Comparison of ENCODE assay signal across 8 cellular contexts in the genomic region with DNA sequence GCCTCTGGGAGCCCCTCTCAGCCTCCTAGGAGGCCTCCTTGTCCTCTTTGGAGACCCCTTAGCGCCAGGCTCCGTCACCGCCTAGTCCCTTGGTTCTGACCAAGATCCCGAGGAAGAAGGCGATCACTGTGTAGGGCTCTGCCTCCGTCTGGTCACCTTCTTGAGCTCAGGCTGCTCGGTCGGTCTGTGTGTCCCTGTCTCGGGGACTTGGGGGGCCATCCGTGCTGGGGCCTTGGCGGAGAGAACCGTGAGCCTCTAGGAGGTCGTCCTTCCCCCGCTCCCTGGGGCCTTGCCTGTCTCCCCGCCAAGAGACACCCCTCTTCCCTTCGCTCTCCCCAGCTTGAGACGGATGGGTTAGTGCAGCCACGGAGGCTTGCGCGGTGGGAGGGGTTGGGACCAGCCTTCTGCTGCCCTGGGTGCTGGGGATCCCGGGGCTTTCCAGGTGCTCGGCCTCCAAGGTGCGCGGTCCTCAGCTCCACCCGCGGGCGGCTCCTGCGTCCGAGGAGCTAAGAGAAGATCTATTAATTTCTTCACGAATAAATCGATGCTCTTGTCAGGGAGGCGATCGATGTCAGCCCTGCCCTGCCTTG. TPM values are rescaled to one million over a fixed set of nuclear protein-coding genes. Genes with fewer than 3 reads are reported as not detected.
DNase-seq lines count a peak whose midpoint lies in the region; ATAC-seq and TF ChIP-seq lines count a peak whose summit lies in the region.

No MANE protein-coding gene starts in this region.

- TF ChIP-seq CTCF in OCI-LY3 (IDR thresholded peaks at IDR 0.05; ENCODE audit: low read depth, low read length) (no peak), mesothelial cell of epicardium (IDR thresholded peaks at IDR 0.05; ENCODE audit: unreplicated experiment) (no peak)

- H3K36me3 Mint-ChIP-seq in mesothelial cell of epicardium = no peaks in the 10 kb centered on the region

- peaks cover 70% of the 10 kb centered on the region for H3K27me3 Mint-ChIP-seq in mesothelial cell of epicardium (ENCODE audit: low read depth)

- in situ Hi-C loops in KBM-7 (cut with MboI; ENCODE audit: low pct_unique_long_range_greater_than_20kb, low sequenced_read_pairs) = no loop called here

- DNase-seq in NCI-H1092 treated with DMSO at 0.1 percent for 48 hours (lab: John Stamatoyannopoulos, UW) = peak; percentile 60
- DNase-seq in NCI-H1092 (lab: John Stamatoyannopoulos, UW) = no peak
- peak; percentile 32 for DNase-seq in cerebellum (ENCODE audit: low spot score)
- DNase-seq in mesothelial cell of epicardium (ENCODE audit: low spot score in 2 of 2, unreplicated experiment in 2 of 2) = no peak
- DNase-seq in NCI-H187 (lab: John Stamatoyannopoulos, UW) = no peak
- no peak for DNase-seq in KBM-7

- no peaks in the 10 kb centered on the region for H3K9me3 ChIP-seq in OCI-LY3 (ENCODE audit: insufficient read depth, low read length)

- no peaks in the 10 kb centered on the region for H4K20me1 ChIP-seq in OCI-LY3 (ENCODE audit: insufficient read depth, low read length)

- H3K4me2 ChIP-seq in OCI-LY3 (ENCODE audit: low read length) = peak overlapping the region; percentile 96

- peaks cover 17% of the 10 kb centered on the region; the same call in 1 of the 2 replicates for H3K4me1 ChIP-seq in OCI-LY3 (ENCODE audit: low read length)

- no peaks in the 10 kb centered on the region for H3K9me3 Mint-ChIP-seq in mesothelial cell of epicardium

- ATAC-seq in GM21723 (IDR thresholded peaks at IDR 0.05; ENCODE audit: unreplicated experiment) = no peak

- no peaks in the 10 kb centered on the region for H3K79me2 ChIP-seq in OCI-LY3 (ENCODE audit: low read length)

- H3K4me3 Mint-ChIP-seq in mesothelial cell of epicardium = peak overlapping the region; percentile 59

- peak overlapping the region; percentile 29 for H3K9ac ChIP-seq in OCI-LY3 (ENCODE audit: low read length)

- H3K4me1 Mint-ChIP-seq in mesothelial cell of epicardium = peaks cover 42% of the 10 kb centered on the region

- no peak overlapping the region for H3K27ac Mint-ChIP-seq in mesothelial cell of epicardium

- peaks cover 45% of the 10 kb centered on the region for H3K27me3 ChIP-seq in OCI-LY3 (ENCODE audit: low read depth, low read length)

- no peak overlapping the region for H3K27ac ChIP-seq in OCI-LY3 (ENCODE audit: low read length)

- no peak overlapping the region for H2AFZ ChIP-seq in OCI-LY3 (ENCODE audit: low read depth, low read length)

- H3K4me3 ChIP-seq in OCI-LY3 (ENCODE audit: low read length) = peak overlapping the region; percentile 76

- H3K36me3 ChIP-seq in OCI-LY3 (replicated peaks; ENCODE audit: low read depth, low read length) = no peaks in the 10 kb centered on the region

RNA-seq across cellular contexts. Expression of a gene that starts 0.7 kb away (rescaled TPM):
- total RNA-seq in cerebellum (0.36 TPM), mesothelial cell of epicardium (0.45 to 0.66 TPM (median 0.51 TPM) in 3 replicates)

RNA-seq across cellular contexts. Expression of a gene that starts 1.0 kb away (rescaled TPM):
- total RNA-seq in cerebellum = 1.6 TPM
- total RNA-seq in mesothelial cell of epicardium = 1.2 to 1.3 TPM (median 1.3 TPM) in 3 replicates

RNA-seq across cellular contexts. Expression of a gene that starts 33.9 kb away (rescaled TPM):
- total RNA-seq in cerebellum = 1.8 TPM
- 13.8 to 16.1 TPM (median 15.7 TPM) in 3 replicates for total RNA-seq in mesothelial cell of epicardium

RNA-seq across cellular contexts. Expression of a gene that starts 43.0 kb away (rescaled TPM):
- total RNA-seq in cerebellum (not detected), mesothelial cell of epicardium (0.58 to 2.1 TPM (median 0.89 TPM) in 3 replicates)

Comparison
In these comparisons a context has a peak if more than half of its experiments do, and no peak if none do; other contexts are left out.
1. DNase-seq: peak in NCI-H1092 treated with DMSO at 0.1 percent for 48 hours (single experiment) and cerebellum (single experiment); none in NCI-H1092 (single experiment), mesothelial cell of epicardium (0 of 2), NCI-H187 (0 of 2) and KBM-7 (single experiment).